ENCODE assay signal across 18 cellular contexts in the genomic region with DNA sequence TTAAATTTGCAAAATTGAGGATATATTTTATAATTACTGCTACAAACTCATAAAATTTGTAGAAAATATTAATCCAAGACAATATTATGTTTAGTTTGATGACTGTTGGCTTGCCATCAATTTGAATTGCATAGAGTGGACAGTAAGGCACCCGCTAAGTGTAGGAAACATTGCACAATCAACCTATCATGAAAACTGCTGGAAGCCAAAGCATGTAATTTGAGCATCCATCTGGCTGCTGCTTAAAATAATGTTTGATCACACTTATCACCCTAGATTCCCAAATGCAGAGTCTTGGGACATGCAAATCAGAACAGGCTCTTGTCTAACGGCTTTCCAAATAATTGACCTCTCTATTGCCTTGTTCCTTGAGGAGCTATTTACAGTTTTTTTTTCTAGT.
A peak's percentile ranks its signal among the peaks of the same experiment; 100 is the strongest.
DNase-seq lines count a peak whose midpoint lies in the region; ATAC-seq and TF ChIP-seq lines count a peak whose summit lies in the region.
"Had no signal": no experiment of that assay in that cellular context is flagged by ENCODE, and none has a peak within 500 bp of the region (broad histone marks: within the 10 kb centered on the region; RNA-seq: fewer than 3 reads in every experiment).

No MANE protein-coding gene starts in this region.

- H2AFZ ChIP-seq in GM23338, result no peak overlapping the region
- H2AFZ ChIP-seq: parathyroid adenoma had no signal

- CTCF ChIA-PET in GM10248 (lab: Yijun Ruan, JAX), result interaction anchor here (0.8 to 1.2 kb wide), 4 partner anchors 11 to 393 kb away, joined by 3 to 4 read pairs (median 3); no protein-coding TSS in a partner anchor

- no peak overlapping the region for H3K4me3 Mint-ChIP-seq in GM23338

- H3F3A ChIP-seq in GM23338 (replicated peaks; ENCODE audit: low read depth), result no peaks in the 10 kb centered on the region

- H4K20me1 ChIP-seq in GM23338 (replicated peaks; ENCODE audit: insufficient read depth), result no peaks in the 10 kb centered on the region

- H3K79me2 ChIP-seq in GM23338 (replicated peaks; ENCODE audit: insufficient read depth), result no peaks in the 10 kb centered on the region
- H3K79me2 ChIP-seq: parathyroid adenoma had no signal

- 0 out of 2 replicates have a peak overlapping the region, but pooled peaks have one; percentile 19 for H3K4me2 ChIP-seq in GM23338

- H3K27me3 Mint-ChIP-seq in GM23338 (ENCODE audit: insufficient read depth, low read depth, poor library complexity), result no peaks in the 10 kb centered on the region

- DNase-seq in AG09309 (ENCODE audit: low read depth), result peak; percentile 16
- no peak for DNase-seq in GM23338 (ENCODE audit: low spot score)
- peak; percentile 78 for DNase-seq in choroid plexus epithelial cell (ENCODE audit: low read depth)
- DNase-seq in myocyte (ENCODE audit: low read depth), result peak; percentile 11
- no peak for DNase-seq in pons (ENCODE audit: low spot score)
- no peak for DNase-seq in MG63
- DNase-seq in GM10248 (ENCODE audit: extremely low spot score), result no peak
- DNase-seq: Calu3; H7; NCI-H1092; NCI-H2171; NCI-H82; stimulated activated CD4-positive, alpha-beta T cell treated with anti-CD3 and anti-CD28 coated beads, Interleukin-4, amount 100 ng/mL, for 4 hours had no signal

- H3K27me3 ChIP-seq in GM23338 (ENCODE audit: insufficient read depth), result no peaks in the 10 kb centered on the region
- no peaks in the 10 kb centered on the region for H3K27me3 ChIP-seq in MG63

- no peak for ATAC-seq in GM23338
- ATAC-seq in HG02884 (IDR thresholded peaks at IDR 0.05; ENCODE audit: unreplicated experiment), result no peak
- ATAC-seq: activated CD4-positive, CD25-positive, alpha-beta regulatory T cell treated with anti-CD3 and anti-CD28 coated beads, Interleukin-2, amount 50 U/mL, for 24 hours; Panc1 had no signal

- peaks cover 2% of the 10 kb centered on the region; the same call in 1 of the 3 replicates for H3K36me3 Mint-ChIP-seq in GM23338 (ENCODE audit: low read depth)

- H3K27ac Mint-ChIP-seq in GM23338, result no peak overlapping the region

- H3K36me3 ChIP-seq in GM23338 (ENCODE audit: insufficient read depth) (no peaks in the 10 kb centered on the region), MG63 (no peaks in the 10 kb centered on the region)

- H3K4me1 ChIP-seq in GM23338 (ENCODE audit: insufficient read depth), result peaks cover 24% of the 10 kb centered on the region
- H3K4me1 ChIP-seq: parathyroid adenoma had no signal

- no peak overlapping the region for H3K27ac ChIP-seq in GM23338 (ENCODE audit: low read depth)
- H3K27ac ChIP-seq: parathyroid adenoma, SK-N-MC had no signal

- POLR2A ChIA-PET in GM10248 (lab: Yijun Ruan, JAX), result no interaction called here

- H3K4me1 Mint-ChIP-seq in GM23338, result peaks cover 24% of the 10 kb centered on the region

- H3K9me3 ChIP-seq in MG63, result no peaks in the 10 kb centered on the region

- no peaks in the 10 kb centered on the region for H3K9me2 ChIP-seq in GM23338 (ENCODE audit: insufficient read depth)

- TF ChIP-seq CTCF in AG09309 (IDR thresholded peaks at IDR 0.05; ENCODE audit: control insufficient read depth, insufficient read depth, low read depth, low read length, missing control alignments) (no peak), GM23338 (conservative IDR thresholded peaks at IDR 0.05; ENCODE audit: low read depth in 2 of 2) (no peak), choroid plexus epithelial cell (conservative IDR thresholded peaks at IDR 0.05; ENCODE audit: low read depth, low read length) (no peak), GM10248 (IDR thresholded peaks at IDR 0.05; ENCODE audit: control extremely low read depth, extremely low read depth, low read depth, missing control alignments) (no peak)

- H3K9me3 Mint-ChIP-seq in GM23338, result no peaks in the 10 kb centered on the region

- H3K4me3 ChIP-seq in AG09309 (ENCODE audit: control insufficient read depth, low read depth, low read length) (no peak overlapping the region), GM23338 (no peak overlapping the region), choroid plexus epithelial cell (ENCODE audit: low read depth, low read length) (no peak overlapping the region), MG63 (no peak overlapping the region)
- H3K4me3 ChIP-seq: SK-N-MC had no signal

TF ChIP-seq in GM23338, 12 proteins besides CTCF, POLR2A, EP300 and RAD21 (continues in another document):
- TF ChIP-seq, protein P1, sequence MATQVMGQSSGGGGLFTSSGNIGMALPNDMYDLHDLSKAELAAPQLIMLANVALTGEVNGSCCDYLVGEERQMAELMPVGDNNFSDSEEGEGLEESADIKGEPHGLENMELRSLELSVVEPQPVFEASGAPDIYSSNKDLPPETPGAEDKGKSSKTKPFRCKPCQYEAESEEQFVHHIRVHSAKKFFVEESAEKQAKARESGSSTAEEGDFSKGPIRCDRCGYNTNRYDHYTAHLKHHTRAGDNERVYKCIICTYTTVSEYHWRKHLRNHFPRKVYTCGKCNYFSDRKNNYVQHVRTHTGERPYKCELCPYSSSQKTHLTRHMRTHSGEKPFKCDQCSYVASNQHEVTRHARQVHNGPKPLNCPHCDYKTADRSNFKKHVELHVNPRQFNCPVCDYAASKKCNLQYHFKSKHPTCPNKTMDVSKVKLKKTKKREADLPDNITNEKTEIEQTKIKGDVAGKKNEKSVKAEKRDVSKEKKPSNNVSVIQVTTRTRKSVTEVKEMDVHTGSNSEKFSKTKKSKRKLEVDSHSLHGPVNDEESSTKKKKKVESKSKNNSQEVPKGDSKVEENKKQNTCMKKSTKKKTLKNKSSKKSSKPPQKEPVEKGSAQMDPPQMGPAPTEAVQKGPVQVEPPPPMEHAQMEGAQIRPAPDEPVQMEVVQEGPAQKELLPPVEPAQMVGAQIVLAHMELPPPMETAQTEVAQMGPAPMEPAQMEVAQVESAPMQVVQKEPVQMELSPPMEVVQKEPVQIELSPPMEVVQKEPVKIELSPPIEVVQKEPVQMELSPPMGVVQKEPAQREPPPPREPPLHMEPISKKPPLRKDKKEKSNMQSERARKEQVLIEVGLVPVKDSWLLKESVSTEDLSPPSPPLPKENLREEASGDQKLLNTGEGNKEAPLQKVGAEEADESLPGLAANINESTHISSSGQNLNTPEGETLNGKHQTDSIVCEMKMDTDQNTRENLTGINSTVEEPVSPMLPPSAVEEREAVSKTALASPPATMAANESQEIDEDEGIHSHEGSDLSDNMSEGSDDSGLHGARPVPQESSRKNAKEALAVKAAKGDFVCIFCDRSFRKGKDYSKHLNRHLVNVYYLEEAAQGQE (IDR thresholded peaks at IDR 0.05; ENCODE audit: unreplicated experiment), result no peak
- TF ChIP-seq POLR2AphosphoS5 (IDR thresholded peaks at IDR 0.05; ENCODE audit: low read depth), result no peak
- no peak for TF ChIP-seq STAT1 (IDR thresholded peaks at IDR 0.05; ENCODE audit: unreplicated experiment)
- TF ChIP-seq, protein P2, sequence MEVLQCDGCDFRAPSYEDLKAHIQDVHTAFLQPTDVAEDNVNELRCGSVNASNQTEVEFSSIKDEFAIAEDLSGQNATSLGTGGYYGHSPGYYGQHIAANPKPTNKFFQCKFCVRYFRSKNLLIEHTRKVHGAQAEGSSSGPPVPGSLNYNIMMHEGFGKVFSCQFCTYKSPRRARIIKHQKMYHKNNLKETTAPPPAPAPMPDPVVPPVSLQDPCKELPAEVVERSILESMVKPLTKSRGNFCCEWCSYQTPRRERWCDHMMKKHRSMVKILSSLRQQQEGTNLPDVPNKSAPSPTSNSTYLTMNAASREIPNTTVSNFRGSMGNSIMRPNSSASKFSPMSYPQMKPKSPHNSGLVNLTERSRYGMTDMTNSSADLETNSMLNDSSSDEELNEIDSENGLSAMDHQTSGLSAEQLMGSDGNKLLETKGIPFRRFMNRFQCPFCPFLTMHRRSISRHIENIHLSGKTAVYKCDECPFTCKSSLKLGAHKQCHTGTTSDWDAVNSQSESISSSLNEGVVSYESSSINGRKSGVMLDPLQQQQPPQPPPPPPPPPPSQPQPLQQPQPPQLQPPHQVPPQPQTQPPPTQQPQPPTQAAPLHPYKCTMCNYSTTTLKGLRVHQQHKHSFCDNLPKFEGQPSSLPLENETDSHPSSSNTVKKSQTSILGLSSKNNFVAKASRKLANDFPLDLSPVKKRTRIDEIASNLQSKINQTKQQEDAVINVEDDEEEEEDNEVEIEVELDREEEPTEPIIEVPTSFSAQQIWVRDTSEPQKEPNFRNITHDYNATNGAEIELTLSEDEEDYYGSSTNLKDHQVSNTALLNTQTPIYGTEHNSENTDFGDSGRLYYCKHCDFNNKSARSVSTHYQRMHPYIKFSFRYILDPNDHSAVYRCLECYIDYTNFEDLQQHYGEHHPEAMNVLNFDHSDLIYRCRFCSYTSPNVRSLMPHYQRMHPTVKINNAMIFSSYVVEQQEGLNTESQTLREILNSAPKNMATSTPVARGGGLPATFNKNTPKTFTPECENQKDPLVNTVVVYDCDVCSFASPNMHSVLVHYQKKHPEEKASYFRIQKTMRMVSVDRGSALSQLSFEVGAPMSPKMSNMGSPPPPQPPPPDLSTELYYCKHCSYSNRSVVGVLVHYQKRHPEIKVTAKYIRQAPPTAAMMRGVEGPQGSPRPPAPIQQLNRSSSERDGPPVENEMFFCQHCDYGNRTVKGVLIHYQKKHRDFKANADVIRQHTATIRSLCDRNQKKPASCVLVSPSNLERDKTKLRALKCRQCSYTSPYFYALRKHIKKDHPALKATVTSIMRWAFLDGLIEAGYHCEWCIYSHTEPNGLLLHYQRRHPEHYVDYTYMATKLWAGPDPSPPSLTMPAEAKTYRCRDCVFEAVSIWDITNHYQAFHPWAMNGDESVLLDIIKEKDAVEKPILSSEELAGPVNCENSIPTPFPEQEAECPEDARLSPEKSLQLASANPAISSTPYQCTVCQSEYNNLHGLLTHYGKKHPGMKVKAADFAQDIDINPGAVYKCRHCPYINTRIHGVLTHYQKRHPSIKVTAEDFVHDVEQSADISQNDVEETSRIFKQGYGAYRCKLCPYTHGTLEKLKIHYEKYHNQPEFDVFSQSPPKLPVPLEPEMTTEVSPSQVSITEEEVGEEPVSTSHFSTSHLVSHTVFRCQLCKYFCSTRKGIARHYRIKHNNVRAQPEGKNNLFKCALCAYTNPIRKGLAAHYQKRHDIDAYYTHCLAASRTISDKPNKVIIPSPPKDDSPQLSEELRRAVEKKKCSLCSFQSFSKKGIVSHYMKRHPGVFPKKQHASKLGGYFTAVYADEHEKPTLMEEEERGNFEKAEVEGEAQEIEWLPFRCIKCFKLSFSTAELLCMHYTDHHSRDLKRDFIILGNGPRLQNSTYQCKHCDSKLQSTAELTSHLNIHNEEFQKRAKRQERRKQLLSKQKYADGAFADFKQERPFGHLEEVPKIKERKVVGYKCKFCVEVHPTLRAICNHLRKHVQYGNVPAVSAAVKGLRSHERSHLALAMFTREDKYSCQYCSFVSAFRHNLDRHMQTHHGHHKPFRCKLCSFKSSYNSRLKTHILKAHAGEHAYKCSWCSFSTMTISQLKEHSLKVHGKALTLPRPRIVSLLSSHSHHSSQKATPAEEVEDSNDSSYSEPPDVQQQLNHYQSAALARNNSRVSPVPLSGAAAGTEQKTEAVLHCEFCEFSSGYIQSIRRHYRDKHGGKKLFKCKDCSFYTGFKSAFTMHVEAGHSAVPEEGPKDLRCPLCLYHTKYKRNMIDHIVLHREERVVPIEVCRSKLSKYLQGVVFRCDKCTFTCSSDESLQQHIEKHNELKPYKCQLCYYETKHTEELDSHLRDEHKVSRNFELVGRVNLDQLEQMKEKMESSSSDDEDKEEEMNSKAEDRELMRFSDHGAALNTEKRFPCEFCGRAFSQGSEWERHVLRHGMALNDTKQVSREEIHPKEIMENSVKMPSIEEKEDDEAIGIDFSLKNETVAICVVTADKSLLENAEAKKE (CRISPR knock-in tag; IDR thresholded peaks at IDR 0.05), result no peak

Comparison
In these comparisons a context has a peak if more than half of its experiments do, and no peak if none do; other contexts are left out.
1. DNase-seq: peak in AG09309 (single experiment), choroid plexus epithelial cell (single experiment) and myocyte (single experiment); none in GM23338 (single experiment), pons (single experiment), MG63 (single experiment) and GM10248 (single experiment).